ENCODE assay signal across 21 cellular contexts in the genomic region with DNA sequence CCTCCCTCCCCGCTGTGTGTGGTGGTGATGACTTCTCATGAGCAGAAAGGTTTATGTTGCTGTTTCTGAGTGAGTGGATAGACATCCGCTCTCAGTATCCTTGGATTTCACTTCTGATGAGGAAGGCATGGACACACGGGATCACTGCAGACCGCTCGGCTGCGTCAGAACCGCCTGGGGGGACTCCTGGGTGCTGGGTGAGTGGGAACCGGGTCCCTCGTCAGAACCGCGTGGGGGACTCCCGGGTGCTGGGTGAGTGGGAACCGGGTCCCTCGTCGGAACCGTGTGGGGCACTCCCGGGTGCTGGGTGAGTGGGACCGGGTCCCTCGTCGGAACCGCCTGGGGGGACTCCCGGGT.
"Had no signal": no experiment of that assay in that cellular context is flagged by ENCODE, and none has a peak within 500 bp of the region (broad histone marks: within the 10 kb centered on the region; RNA-seq: fewer than 3 reads in every experiment).

No MANE protein-coding gene starts in this region.

- H3K27me3 Mint-ChIP-seq: activated T-helper 17 cell treated with anti-CD3 and anti-CD28 coated beads, Interleukin-2, amount 50 U/mL, for 72 hours; natural killer cell treated with Interleukin-12 subunit alpha and Interleukin-12 subunit beta and Interleukin-15 and Interleukin-18, amount 100 ng/mL, for 72 hours had no signal

- H3K9me3 Mint-ChIP-seq: activated naive CD4-positive, alpha-beta T cell treated with anti-CD3 and anti-CD28 coated beads for 36 hours; activated T-helper 17 cell treated with anti-CD3 and anti-CD28 coated beads, Interleukin-2, amount 50 U/mL, for 72 hours; immature natural killer cell; natural killer cell treated with Interleukin-12 subunit alpha and Interleukin-12 subunit beta and Interleukin-15 and Interleukin-18, amount 100 ng/mL, for 72 hours had no signal

- H3K27ac ChIP-seq: ascending aorta, SJCRH30, VCaP had no signal

- DNase-seq: activated CD4-positive, alpha-beta T cell treated with anti-CD3 and anti-CD28 coated beads for 1 hour; activated naive CD4-positive, alpha-beta T cell treated with anti-CD3 and anti-CD28 coated beads for 36 hours; cerebellar nuclear complex; cortex of kidney; immature natural killer cell; kidney glomerular epithelial cell; nucleus accumbens; retina; SJCRH30; stimulated activated CD4-positive, alpha-beta T cell treated with anti-CD3 and anti-CD28 coated beads, Interleukin-12 subunit alpha, Interleukin-12 subunit beta, amount 100 ng/mL, for 4 hours; stimulated activated CD4-positive, alpha-beta T cell treated with anti-CD3 and anti-CD28 coated beads, Interleukin-1b, Interleukin-23, amount 100 ng/mL, for 48 hours; stimulated activated CD8-positive, alpha-beta memory T cell treated with anti-CD3 and anti-CD28 coated beads, Interleukin-4, amount 100 ng/mL, for 48 hours; stimulated activated naive CD4-positive, alpha-beta T cell; substantia nigra; T-helper 2 cell had no signal

- H3K4me3 ChIP-seq: ascending aorta, breast epithelium, SJCRH30, tibial nerve had no signal

- H3K4me1 ChIP-seq: SJCRH30 had no signal

- ATAC-seq: activated T-helper 17 cell treated with anti-CD3 and anti-CD28 coated beads, Interleukin-2, amount 50 U/mL, for 72 hours; natural killer cell treated with Interleukin-12 subunit alpha and Interleukin-12 subunit beta and Interleukin-15 and Interleukin-18, amount 100 ng/mL, for 72 hours had no signal

- H3K9me3 ChIP-seq: ascending aorta, breast epithelium, SJCRH30, tibial nerve had no signal

- H3K36me3 Mint-ChIP-seq: natural killer cell treated with Interleukin-12 subunit alpha and Interleukin-12 subunit beta and Interleukin-15 and Interleukin-18, amount 100 ng/mL, for 72 hours had no signal

- H3K4me3 Mint-ChIP-seq: activated naive CD4-positive, alpha-beta T cell treated with anti-CD3 and anti-CD28 coated beads for 36 hours; activated T-helper 17 cell treated with anti-CD3 and anti-CD28 coated beads, Interleukin-2, amount 50 U/mL, for 72 hours; immature natural killer cell; natural killer cell treated with Interleukin-12 subunit alpha and Interleukin-12 subunit beta and Interleukin-15 and Interleukin-18, amount 100 ng/mL, for 72 hours had no signal

- H3K27me3 ChIP-seq: ascending aorta, breast epithelium, SJCRH30, tibial nerve had no signal

- H3K27ac Mint-ChIP-seq: activated naive CD4-positive, alpha-beta T cell treated with anti-CD3 and anti-CD28 coated beads for 36 hours; activated T-helper 17 cell treated with anti-CD3 and anti-CD28 coated beads, Interleukin-2, amount 50 U/mL, for 72 hours; natural killer cell treated with Interleukin-12 subunit alpha and Interleukin-12 subunit beta and Interleukin-15 and Interleukin-18, amount 100 ng/mL, for 72 hours had no signal
